1 cellular context compared by ENCODE assay signal in genomic region chr18:59352250-59352855, GRCh38.
TF ChIP-seq lines count a peak whose summit lies in the region.

No MANE protein-coding gene starts in this region.

TF ChIP-seq in HepG2, 621 proteins besides CTCF, POLR2A, EP300 and RAD21:
- TF ChIP-seq ZNF597 (CRISPR knock-in tag; IDR thresholded peaks at IDR 0.05) (no peak), RBM22 (optimal IDR thresholded peaks at IDR 0.05; ENCODE audit: low read length) (peak; percentile 25)
